ENCODE assay signal across 26 cellular contexts in the genomic region with DNA sequence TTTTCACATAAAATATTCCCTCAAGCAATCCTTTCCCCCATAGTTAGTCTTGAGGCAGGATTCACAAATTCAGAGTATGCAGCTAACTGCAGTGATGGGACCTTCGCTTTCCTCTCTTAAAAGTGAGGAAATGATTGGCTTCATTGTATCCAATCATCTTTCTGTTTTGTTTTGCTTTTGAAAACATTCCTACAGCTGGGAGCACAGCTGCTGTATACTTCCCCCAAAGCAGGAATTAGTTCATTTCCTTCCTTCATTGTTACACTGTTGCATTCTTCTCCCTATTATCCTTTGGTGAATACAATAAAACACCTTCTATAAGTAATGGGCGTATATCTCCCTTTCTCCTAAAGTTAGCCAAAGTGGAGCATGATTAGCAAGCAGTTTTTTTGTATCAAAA. TPM values are rescaled to one million over a fixed set of nuclear protein-coding genes. Genes with fewer than 3 reads are reported as not detected.
DNase-seq lines count a peak whose midpoint lies in the region; FAIRE-seq and TF ChIP-seq lines count a peak whose summit lies in the region.
"Had no signal": no experiment of that assay in that cellular context is flagged by ENCODE, and none has a peak within 500 bp of the region (broad histone marks: within the 10 kb centered on the region; RNA-seq: fewer than 3 reads in every experiment).

No MANE protein-coding gene starts in this region.

- no peaks in the 10 kb centered on the region for H3K79me1 ChIP-seq in H9 (ENCODE audit: insufficient read depth, low read depth, low read length, poor library complexity, severe bottlenecking)

- H4K8ac ChIP-seq in H9 (replicated peaks; ENCODE audit: insufficient read length, low read depth, low read length): no peak overlapping the region

- H3K4ac ChIP-seq in H9 (ENCODE audit: low read depth, low read length): no peak overlapping the region

- H3K18ac ChIP-seq in H9 (ENCODE audit: insufficient read length, low read depth, low read length): no peak overlapping the region

- no peak overlapping the region for H3K4me3 ChIP-seq in left ventricle myocardium inferior
- no peak overlapping the region for H3K4me3 ChIP-seq in osteoblast (ENCODE audit: insufficient read depth, low read length)
- H3K4me3 ChIP-seq: GM12878, left lung, ovary, PC-9, tibial nerve had no signal

- H3K9ac ChIP-seq in H9 (ENCODE audit: extremely low read depth, insufficient read length, low read length): no peak overlapping the region

- H3K27me3 ChIP-seq in H9 (ENCODE audit: insufficient read depth, low read length): no peaks in the 10 kb centered on the region
- no peaks in the 10 kb centered on the region for H3K27me3 ChIP-seq in left ventricle myocardium inferior (ENCODE audit: low read depth)
- peaks cover 5% of the 10 kb centered on the region for H3K27me3 ChIP-seq in osteoblast (ENCODE audit: insufficient read depth, low read length)
- H3K27me3 ChIP-seq: left lung, ovary, tibial nerve had no signal

- no peak overlapping the region for H3T11ph ChIP-seq in H9 (ENCODE audit: low read length)

- no CpG with 5 or more reads among the region's 2 CpGs for WGBS in H9 (ENCODE audit: extremely low coverage, insufficient read length, low lambda C conversion rate)

- H2BK15ac ChIP-seq in H9 (ENCODE audit: low read depth, low read length): no peak overlapping the region

- H3K27ac ChIP-seq in H9 (ENCODE audit: insufficient read length, low read depth, low read length): no peak overlapping the region
- H3K27ac ChIP-seq in left ventricle myocardium inferior (replicated peaks): peak overlapping the region; percentile 50
- no peak overlapping the region for H3K27ac ChIP-seq in osteoblast (ENCODE audit: low read depth, low read length)
- H3K27ac ChIP-seq: left lung, ovary, PC-9 had no signal

- no peak overlapping the region for H2BK20ac ChIP-seq in H9 (ENCODE audit: low read depth, low read length, poor library complexity, severe bottlenecking)

- H3K14ac ChIP-seq in H9 (ENCODE audit: insufficient read depth, low read length): no peak overlapping the region

- no peak overlapping the region for H3K56ac ChIP-seq in H9 (ENCODE audit: insufficient read length, low read depth, low read length)

- peaks cover 5% of the 10 kb centered on the region in 2 experiments; a peak in 2 of 4 replicates for H3K4me1 Mint-ChIP-seq in H9
- H3K4me1 Mint-ChIP-seq: activated CD4-positive, alpha-beta memory T cell treated with anti-CD3 and anti-CD28 coated beads, Interleukin-2, amount 10 ng/mL, durations not matched to agents 7 days and 5 days; activated naive CD4-positive, alpha-beta T cell treated with anti-CD3 and anti-CD28 coated beads, Interleukin-2, amount 10 ng/mL, durations not matched to agents 7 days and 5 days; nephron had no signal

- no peak overlapping the region for H3K4me3 Mint-ChIP-seq in H9
- H3K4me3 Mint-ChIP-seq: activated CD4-positive, alpha-beta memory T cell treated with anti-CD3 and anti-CD28 coated beads, Interleukin-2, amount 10 ng/mL, durations not matched to agents 7 days and 5 days; activated naive CD4-positive, alpha-beta T cell treated with anti-CD3 and anti-CD28 coated beads, Interleukin-2, amount 10 ng/mL, durations not matched to agents 7 days and 5 days; brain; nephron had no signal

- no peak overlapping the region for H2BK12ac ChIP-seq in H9 (ENCODE audit: insufficient read length, low read depth, low read length)

- no peaks in the 10 kb centered on the region; the same call in 1 of the 2 replicates for H3K27me3 Mint-ChIP-seq in H9 (ENCODE audit: low read depth)
- H3K27me3 Mint-ChIP-seq: brain had no signal

- H3K4me1 ChIP-seq in H9 (ENCODE audit: insufficient read depth, low read length): no peaks in the 10 kb centered on the region
- H3K4me1 ChIP-seq in left ventricle myocardium inferior: peaks cover 17% of the 10 kb centered on the region
- H3K4me1 ChIP-seq in osteoblast (ENCODE audit: insufficient read depth, low read length): peaks cover 7% of the 10 kb centered on the region

- no peak overlapping the region for H2BK5ac ChIP-seq in H9 (ENCODE audit: insufficient read length, low read length)

- H3K9me3 ChIP-seq in H9 (ENCODE audit: control insufficient read depth, low read depth, low read length) (no peaks in the 10 kb centered on the region), left ventricle myocardium inferior (replicated peaks) (no peaks in the 10 kb centered on the region), osteoblast (ENCODE audit: low read depth, low read length) (no peaks in the 10 kb centered on the region)
- H3K9me3 ChIP-seq: left lung, ovary, tibial nerve had no signal

- H2AK5ac ChIP-seq in H9 (ENCODE audit: insufficient read length, low read length): no peak overlapping the region

- H3K79me2 ChIP-seq in H9 (ENCODE audit: insufficient read depth, low read length): no peaks in the 10 kb centered on the region
- no peaks in the 10 kb centered on the region for H3K79me2 ChIP-seq in osteoblast (ENCODE audit: insufficient read depth, low read length)

- no peaks in the 10 kb centered on the region for H3K36me3 Mint-ChIP-seq in H9 (ENCODE audit: insufficient read depth in 1 of 3, low read depth in 3 of 3)
- H3K36me3 Mint-ChIP-seq: activated naive CD4-positive, alpha-beta T cell treated with anti-CD3 and anti-CD28 coated beads, Interleukin-2, amount 10 ng/mL, durations not matched to agents 7 days and 5 days; brain had no signal

- no peak overlapping the region for H4K91ac ChIP-seq in H9 (ENCODE audit: insufficient read length, low read depth, low read length)

- H3K9me3 Mint-ChIP-seq in H9: peaks cover 0 to 4% of the 10 kb centered on the region in 2 experiments; a peak in 1 of 5 replicates
- H3K9me3 Mint-ChIP-seq: activated CD4-positive, alpha-beta memory T cell treated with anti-CD3 and anti-CD28 coated beads, Interleukin-2, amount 10 ng/mL, durations not matched to agents 7 days and 5 days; activated naive CD4-positive, alpha-beta T cell treated with anti-CD3 and anti-CD28 coated beads, Interleukin-2, amount 10 ng/mL, durations not matched to agents 7 days and 5 days; nephron had no signal

- no peak for TF ChIP-seq CTCF in H9 (conservative IDR thresholded peaks at IDR 0.05)
- no peak for TF ChIP-seq CTCF in left ventricle myocardium inferior (IDR thresholded peaks at IDR 0.05; ENCODE audit: borderline replicate concordance)
- no peak for TF ChIP-seq CTCF in osteoblast (IDR thresholded peaks at IDR 0.05; ENCODE audit: extremely low read depth, low read depth, low read length)

- FAIRE-seq in endometrium (lab: Jason Lieb, UNC) (peak; percentile 8), urothelium cell line (lab: Jason Lieb, UNC) (no peak)
- FAIRE-seq: GM12878, GM19239 had no signal

- DNase-seq in H9 (no peak), left ventricle myocardium inferior (no peak), osteoblast (ENCODE audit: insufficient read length, low spot score, missing footprints) (no peak), midbrain (lab: John Stamatoyannopoulos, UW) (no peak), NCI-H82 (lab: John Stamatoyannopoulos, UW) (no peak), urothelium cell line (ENCODE audit: low spot score) (no peak)
- DNase-seq in activated CD8-positive, alpha-beta memory T cell treated with anti-CD3 and anti-CD28 coated beads, Interleukin-2, amount 50 U/mL, for 48 hours: no peak
- DNase-seq: activated CD4-positive, alpha-beta memory T cell treated with anti-CD3 and anti-CD28 coated beads, Interleukin-2, amount 10 ng/mL, durations not matched to agents 7 days and 5 days; activated naive CD4-positive, alpha-beta T cell treated with anti-CD3 and anti-CD28 coated beads, Interleukin-2, amount 10 ng/mL, durations not matched to agents 7 days and 5 days; amniotic stem cell; C1 segment of cervical spinal cord; DMS153; islet precursor cell; left lung; NCI-H1417; NCI-H2081; NCI-H526 treated with DMSO at 0.1 percent for 48 hours; ovary; PC-9; SHP77 treated with DMSO at 0.1 percent for 48 hours had no signal

- H2BK120ac ChIP-seq in H9 (ENCODE audit: low read depth, low read length, poor library complexity, severe bottlenecking): no peak overlapping the region

- H4K20me1 ChIP-seq in H9 (ENCODE audit: control insufficient read depth, insufficient read depth, insufficient read length) (no peaks in the 10 kb centered on the region), osteoblast (ENCODE audit: insufficient read depth, low read length) (no peaks in the 10 kb centered on the region)

- H4K5ac ChIP-seq in H9 (ENCODE audit: insufficient read length, low read depth, low read length): no peak overlapping the region

- intact Hi-C loops in left ventricle myocardium inferior (cut with micrococcal nuclease): no loop called here

- H3K23me2 ChIP-seq in H9 (ENCODE audit: insufficient read length, low read depth, low read length, poor library complexity, severe bottlenecking): no peaks in the 10 kb centered on the region

- H3K36me3 ChIP-seq in left ventricle myocardium inferior (no peaks in the 10 kb centered on the region), osteoblast (ENCODE audit: insufficient read depth, low read length) (no peaks in the 10 kb centered on the region)
- H3K36me3 ChIP-seq: left lung, ovary, tibial nerve had no signal

- H2AFZ ChIP-seq in H9 (ENCODE audit: low read length): peak overlapping the region; percentile 74
- peak overlapping the region; percentile 20 for H2AFZ ChIP-seq in osteoblast (ENCODE audit: low read length)
- H2AFZ ChIP-seq: PC-9 had no signal

- H3K27ac Mint-ChIP-seq in H9: no peak overlapping the region; a peak in 1 of 7 replicates
- H3K27ac Mint-ChIP-seq: activated CD4-positive, alpha-beta memory T cell treated with anti-CD3 and anti-CD28 coated beads, Interleukin-2, amount 10 ng/mL, durations not matched to agents 7 days and 5 days; activated naive CD4-positive, alpha-beta T cell treated with anti-CD3 and anti-CD28 coated beads, Interleukin-2, amount 10 ng/mL, durations not matched to agents 7 days and 5 days; brain; nephron had no signal

- H3K4me2 ChIP-seq in H9 (ENCODE audit: insufficient read depth, insufficient read length, low read length) (no peak overlapping the region), osteoblast (ENCODE audit: insufficient read depth, low read length) (peak overlapping the region; percentile 12)
- H3K4me2 ChIP-seq: PC-9 had no signal

- no peak overlapping the region for H3K23ac ChIP-seq in H9 (ENCODE audit: insufficient read length, low read depth, low read length)

RNA-seq across cellular contexts. Expression of a gene that starts 9.4 kb away (rescaled TPM):
- total RNA-seq in H9 (2021): 11.7 and 15.8 TPM in 2 replicates
- total RNA-seq in left ventricle myocardium inferior: 1.8 TPM
- total RNA-seq in osteoblast: 29.3 and 33.3 TPM in 2 replicates
